Comparison of ENCODE assay signal across 19 cellular contexts in genomic region chr4:20447103-20447502, GRCh38.
DNase-seq lines count a peak whose midpoint lies in the region; ATAC-seq and TF ChIP-seq lines count a peak whose summit lies in the region.
"Had no signal": no experiment of that assay in that cellular context is flagged by ENCODE, and none has a peak within 500 bp of the region (broad histone marks: within the 10 kb centered on the region; RNA-seq: fewer than 3 reads in every experiment).

No MANE protein-coding gene starts in this region.

- no peaks in the 10 kb centered on the region for H3K9me3 Mint-ChIP-seq in neural crest cell
- H3K9me3 Mint-ChIP-seq: CD8-positive, alpha-beta memory T cell had no signal

- H3K79me2 ChIP-seq in mesendoderm (ENCODE audit: control insufficient read depth, insufficient read depth, low read length) = no peaks in the 10 kb centered on the region

- H3K4me3 Mint-ChIP-seq in neural crest cell = no peak overlapping the region
- H3K4me3 Mint-ChIP-seq: B cell; CD4-positive, CD25-positive, alpha-beta regulatory T cell; CD8-positive, alpha-beta memory T cell had no signal

- no peak overlapping the region for H2BK120ac ChIP-seq in mesendoderm (ENCODE audit: low read depth, low read length)

- TF ChIP-seq CTCF in cardiac muscle cell (IDR thresholded peaks at IDR 0.05; ENCODE audit: low read depth, low read length) (no peak), heart right ventricle (IDR thresholded peaks at IDR 0.05) (no peak), neural crest cell (conservative IDR thresholded peaks at IDR 0.05) (no peak)

- ATAC-seq in heart right ventricle = no peak
- no peak for ATAC-seq in HG02938 (IDR thresholded peaks at IDR 0.05; ENCODE audit: unreplicated experiment)

- intact Hi-C loops in heart right ventricle (cut with DNase I) = no loop called here

- no peak overlapping the region for H3K56ac ChIP-seq in mesendoderm (ENCODE audit: low read length)

- H3K27me3 ChIP-seq in cardiac muscle cell (no peaks in the 10 kb centered on the region), heart right ventricle (no peaks in the 10 kb centered on the region), mesendoderm (ENCODE audit: insufficient read depth, low read length, poor library complexity) (no peaks in the 10 kb centered on the region)
- H3K27me3 ChIP-seq: BLaER1 had no signal

- H4K8ac ChIP-seq in mesendoderm (ENCODE audit: low read depth, low read length) = no peak overlapping the region

- no peak overlapping the region for H4K5ac ChIP-seq in mesendoderm (ENCODE audit: low read length)

- H3K36me3 ChIP-seq in cardiac muscle cell (no peaks in the 10 kb centered on the region), heart right ventricle (no peaks in the 10 kb centered on the region), mesendoderm (ENCODE audit: control insufficient read depth, insufficient read depth, low read length) (no peaks in the 10 kb centered on the region)
- H3K36me3 ChIP-seq: BLaER1 had no signal

- H3K4me1 ChIP-seq in cardiac muscle cell (ENCODE audit: low read depth) (peaks cover 28% of the 10 kb centered on the region), heart right ventricle (no peaks in the 10 kb centered on the region), mesendoderm (ENCODE audit: control insufficient read depth, low read depth, low read length) (no peaks in the 10 kb centered on the region)
- H3K4me1 ChIP-seq: BLaER1 had no signal

- H3K18ac ChIP-seq in mesendoderm (ENCODE audit: low read length) = no peak overlapping the region

- no peaks in the 10 kb centered on the region for H3K79me1 ChIP-seq in mesendoderm (ENCODE audit: low read length)

- H3K4me1 Mint-ChIP-seq in neural crest cell = peaks cover 28% of the 10 kb centered on the region
- H3K4me1 Mint-ChIP-seq: B cell; CD4-positive, CD25-positive, alpha-beta regulatory T cell; CD8-positive, alpha-beta memory T cell had no signal

- H3K4me3 ChIP-seq in cardiac muscle cell (no peak overlapping the region), heart right ventricle (no peak overlapping the region), mesendoderm (ENCODE audit: low read length) (no peak overlapping the region)
- H3K4me3 ChIP-seq: BLaER1 had no signal

- peak overlapping the region; percentile 8 for H3K27ac Mint-ChIP-seq in neural crest cell (ENCODE audit: unreplicated experiment)
- H3K27ac Mint-ChIP-seq: B cell; CD8-positive, alpha-beta memory T cell had no signal

- H3K36me3 Mint-ChIP-seq in neural crest cell (ENCODE audit: low read depth) = no peaks in the 10 kb centered on the region
- H3K36me3 Mint-ChIP-seq: CD4-positive, CD25-positive, alpha-beta regulatory T cell; CD8-positive, alpha-beta memory T cell had no signal

- no peaks in the 10 kb centered on the region for H3K27me3 Mint-ChIP-seq in neural crest cell (ENCODE audit: low read depth)
- H3K27me3 Mint-ChIP-seq: CD4-positive, CD25-positive, alpha-beta regulatory T cell; CD8-positive, alpha-beta memory T cell had no signal

- H3K23ac ChIP-seq in mesendoderm (ENCODE audit: low read length) = no peak overlapping the region

- WGBS in heart right ventricle, 2 donors = 66 to 69% methylated on average over 2 of the region's 2 CpGs
- no CpG with 5 or more reads among the region's 2 CpGs for whole genome bisulfite sequencing in mesendoderm (ENCODE audit: extremely low coverage, insufficient coverage, low lambda C conversion rate)

- H3K27ac ChIP-seq in cardiac muscle cell = peak overlapping the region; percentile 15
- no peak overlapping the region for H3K27ac ChIP-seq in heart right ventricle
- no peak overlapping the region for H3K27ac ChIP-seq in mesendoderm (ENCODE audit: low read depth, low read length)
- H3K27ac ChIP-seq: 22Rv1, BLaER1, C4-2B had no signal

- H3K9me3 ChIP-seq in cardiac muscle cell (ENCODE audit: low read depth) = no peaks in the 10 kb centered on the region
- H3K9me3 ChIP-seq in heart right ventricle = no peaks in the 10 kb centered on the region
- H3K9me3 ChIP-seq: BLaER1 had no signal

- no peak overlapping the region for H2AK5ac ChIP-seq in mesendoderm (ENCODE audit: low read length)

- DNase-seq in cardiac muscle cell (ENCODE audit: low read depth in 1 of 2, low spot score in 1 of 2) (no peak), heart right ventricle (no peak), mesendoderm (peak; percentile 8), neural crest cell (ENCODE audit: low read depth, low spot score) (no peak), UCSD-AML1 (lab: John Stamatoyannopoulos, UW; ENCODE audit: unreplicated experiment) (no peak), NOMO-1 treated with dmso at 0.1 percent for 144 hours (lab: John Stamatoyannopoulos, UW; ENCODE audit: unreplicated experiment) (no peak)
- DNase-seq: CD4-positive, CD25-positive, alpha-beta regulatory T cell; CD8-positive, alpha-beta memory T cell; DMS 273 treated with DMSO at 0.1 percent for 48 hours; DMS79; EL; GDM1; H7; HCEC 1CT had no signal

- no peak overlapping the region for H3K4me2 ChIP-seq in mesendoderm (ENCODE audit: low read length)
- H3K4me2 ChIP-seq: BLaER1 had no signal

- H3K4ac ChIP-seq in mesendoderm (ENCODE audit: low read depth, low read length) = no peak overlapping the region

- H3K9ac ChIP-seq in mesendoderm (ENCODE audit: low read length) = no peak overlapping the region
- H3K9ac ChIP-seq: BLaER1 had no signal

- H2BK15ac ChIP-seq in mesendoderm (replicated peaks; ENCODE audit: low read depth) = no peak overlapping the region

- H2BK5ac ChIP-seq in mesendoderm (ENCODE audit: low read length) = no peak overlapping the region
